Comparison of ENCODE assay signal across 21 cellular contexts in genomic region chr22:44689915-44690524, GRCh38.
"Had no signal": no experiment of that assay in that cellular context is flagged by ENCODE, and none has a peak within 500 bp of the region (broad histone marks: within the 10 kb centered on the region; RNA-seq: fewer than 3 reads in every experiment).

No MANE protein-coding gene starts in this region.

- DNase-seq: colonic mucosa; dermis blood vessel endothelial cell; effector CD4-positive, alpha-beta T cell; foreskin melanocyte; head of caudate nucleus; kidney; left colon; left ventricle myocardium superior; mesendoderm; naive B cell; nephron progenitor cell; posterior cingulate gyrus; small intestine; stimulated activated CD4-positive, alpha-beta T cell treated with anti-CD3 and anti-CD28 coated beads, Interleukin-12 subunit alpha, Interleukin-12 subunit beta, amount 100 ng/mL, for 4 hours; stimulated activated naive CD4-positive, alpha-beta T cell treated with Interleukin-2 at 50 U/mL for 16 hours; testis had no signal

- H3K27ac ChIP-seq: colonic mucosa, neutrophil, right atrium auricular region, testis, tibial nerve had no signal

- ATAC-seq: left colon, left ventricle myocardium superior had no signal

- H2AFZ ChIP-seq: hepatocyte had no signal

- H3K27ac Mint-ChIP-seq: naive B cell, nephron progenitor cell had no signal

- H3K36me3 ChIP-seq: colonic mucosa, neutrophil, right atrium auricular region, tibial nerve had no signal

- H3K27me3 ChIP-seq: colonic mucosa, hepatocyte, right atrium auricular region, testis, tibial nerve had no signal

- H3K4me3 Mint-ChIP-seq: naive B cell, nephron progenitor cell had no signal

- H3K4me2 ChIP-seq: hepatocyte had no signal

- H3K4me3 ChIP-seq: colonic mucosa, hepatocyte, lung, right atrium auricular region, testis, tibial nerve had no signal

- H3K9me3 ChIP-seq: colonic mucosa, neutrophil, right atrium auricular region, testis, tibial nerve had no signal
